ENCODE assay signal across 11 cellular contexts in the genomic region with DNA sequence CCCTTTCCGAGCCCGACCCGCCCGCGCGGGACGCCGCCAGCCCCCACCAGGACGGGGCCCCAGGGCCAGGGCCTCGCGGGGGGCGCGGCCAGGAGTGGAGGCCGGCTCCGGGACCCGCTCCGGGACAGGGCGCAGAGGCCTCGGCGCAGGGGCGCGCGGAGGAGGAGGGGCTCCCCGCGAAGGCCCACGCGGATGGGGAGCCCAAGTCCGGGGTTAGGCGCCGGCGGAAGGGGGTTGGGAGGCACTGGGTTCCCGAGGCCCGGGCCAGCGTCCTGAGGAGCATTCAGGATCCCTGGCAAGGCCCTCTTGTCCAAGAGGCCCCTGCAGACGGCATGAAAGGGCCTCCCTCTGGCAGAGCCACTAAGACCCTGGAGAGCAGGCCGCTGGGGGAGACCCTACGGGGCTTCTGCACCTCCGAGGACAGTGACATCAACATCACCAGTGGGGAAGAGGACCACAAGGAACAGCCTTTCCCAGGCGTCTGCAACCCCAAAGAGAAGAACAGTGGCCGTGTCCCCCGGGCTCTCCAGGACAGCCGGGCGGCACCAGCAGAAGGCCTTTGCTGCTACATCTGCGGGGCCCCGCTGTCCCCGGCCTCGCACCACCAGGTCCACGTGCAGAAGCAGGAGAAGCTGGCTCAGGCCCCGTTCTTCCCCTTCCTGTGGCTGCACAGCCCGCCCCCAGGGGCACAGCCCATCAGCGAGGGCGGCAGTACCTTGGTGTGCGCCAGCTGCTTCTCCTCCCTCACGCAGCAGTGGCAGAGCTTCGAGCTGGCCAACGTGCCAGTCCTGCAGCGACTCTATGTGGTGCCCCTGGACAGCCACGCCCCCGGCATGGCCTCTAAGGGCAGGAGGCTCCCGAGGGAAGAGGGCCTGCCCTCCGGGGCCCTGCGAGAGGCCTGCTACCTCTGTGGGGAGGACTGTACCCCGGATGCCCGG. TPM values are rescaled to one million over a fixed set of nuclear protein-coding genes. Genes with fewer than 3 reads are reported as not detected.
DNase-seq lines count a peak whose midpoint lies in the region; ATAC-seq and TF ChIP-seq lines count a peak whose summit lies in the region.
"Had no signal": no experiment of that assay in that cellular context is flagged by ENCODE, and none has a peak within 500 bp of the region (broad histone marks: within the 10 kb centered on the region; RNA-seq: fewer than 3 reads in every experiment).

No MANE protein-coding gene starts in this region.

- TF ChIP-seq POLR2A in Peyer's patch (IDR thresholded peaks at IDR 0.05) = no peak

- peak overlapping the region in 3 of 4 donors; percentile 36 to 57 (median 55) for H3K4me3 ChIP-seq in Peyer's patch
- H3K4me3 ChIP-seq: body of pancreas had no signal

- H3K27ac ChIP-seq in Peyer's patch = peak overlapping the region in 1 of 4 donors; percentile 12
- H3K27ac ChIP-seq: body of pancreas had no signal

- H3K9me3 ChIP-seq in Peyer's patch = no peaks in the 10 kb centered on the region
- H3K9me3 ChIP-seq: body of pancreas had no signal

- no peaks in the 10 kb centered on the region for H3K27me3 ChIP-seq in Peyer's patch
- H3K27me3 ChIP-seq: body of pancreas had no signal

- H3K9me3 Mint-ChIP-seq in glutamatergic neuron (ENCODE audit: unreplicated experiment) (peaks cover 31% of the 10 kb centered on the region), progenitor cell of endocrine pancreas (ENCODE audit: low read depth) (no peaks in the 10 kb centered on the region)
- H3K9me3 Mint-ChIP-seq: stimulated activated memory B cell treated with anti-CD40 and anti-IgM and Interleukin-4, amounts not matched to agents 10 μg/mL and 1 μg/mL and 100 μg/mL, for 72 hours had no signal

- H3K4me3 Mint-ChIP-seq in glutamatergic neuron (ENCODE audit: unreplicated experiment) (peak overlapping the region; percentile 59), progenitor cell of endocrine pancreas (ENCODE audit: low read depth) (peak overlapping the region; percentile 63)
- H3K4me3 Mint-ChIP-seq: stimulated activated memory B cell treated with anti-CD40 and anti-IgM and Interleukin-4, amounts not matched to agents 10 μg/mL and 1 μg/mL and 100 μg/mL, for 72 hours had no signal

- DNase-seq in COLO668 (lab: John Stamatoyannopoulos, UW; ENCODE audit: unreplicated experiment) (peak; percentile 20), Peyer's patch (no peak), glutamatergic neuron (no peak), progenitor cell of endocrine pancreas (ENCODE audit: low spot score, unreplicated experiment) (no peak), NCI-H446 treated with DMSO at 0.1 percent for 48 hours (lab: John Stamatoyannopoulos, UW) (no peak), hippocampal formation (lab: John Stamatoyannopoulos, UW) (no peak), glomerular visceral epithelial cell (ENCODE audit: extremely low spot score) (no peak)

- ATAC-seq in GM19328 (IDR thresholded peaks at IDR 0.05; ENCODE audit: unreplicated experiment) = no peak
- ATAC-seq: stimulated activated memory B cell treated with anti-CD40 and anti-IgM and Interleukin-4, amounts not matched to agents 10 μg/mL and 1 μg/mL and 100 μg/mL, for 72 hours had no signal

- H3K4me1 Mint-ChIP-seq in glutamatergic neuron (ENCODE audit: low read depth, unreplicated experiment) (peaks cover 56% of the 10 kb centered on the region), progenitor cell of endocrine pancreas (ENCODE audit: low read depth) (peaks cover 56% of the 10 kb centered on the region)

- H3K27me3 Mint-ChIP-seq in glutamatergic neuron (ENCODE audit: unreplicated experiment) (peaks cover 7% of the 10 kb centered on the region), progenitor cell of endocrine pancreas (peaks cover 44% of the 10 kb centered on the region)

- H3K4me1 ChIP-seq in Peyer's patch = peaks cover 0 to 69% (median 5%) of the 10 kb centered on the region in 4 donors

- no peaks in the 10 kb centered on the region for H3K36me3 ChIP-seq in Peyer's patch

- H3K36me3 Mint-ChIP-seq in glutamatergic neuron (ENCODE audit: unreplicated experiment) = no peaks in the 10 kb centered on the region
- H3K36me3 Mint-ChIP-seq in progenitor cell of endocrine pancreas (ENCODE audit: insufficient read depth) = no peaks in the 10 kb centered on the region
- H3K36me3 Mint-ChIP-seq: stimulated activated memory B cell treated with anti-CD40 and anti-IgM and Interleukin-4, amounts not matched to agents 10 μg/mL and 1 μg/mL and 100 μg/mL, for 72 hours had no signal

- H3K27ac Mint-ChIP-seq in glutamatergic neuron (ENCODE audit: unreplicated experiment) (no peak overlapping the region), progenitor cell of endocrine pancreas (no peak overlapping the region)
- H3K27ac Mint-ChIP-seq: stimulated activated memory B cell treated with anti-CD40 and anti-IgM and Interleukin-4, amounts not matched to agents 10 μg/mL and 1 μg/mL and 100 μg/mL, for 72 hours had no signal

- TF ChIP-seq CTCF in Peyer's patch (IDR thresholded peaks at IDR 0.05) (no peak), glutamatergic neuron (IDR thresholded peaks at IDR 0.05; ENCODE audit: partially characterized antibody, unreplicated experiment) (no peak), progenitor cell of endocrine pancreas (IDR thresholded peaks at IDR 0.05; ENCODE audit: unreplicated experiment) (no peak)

RNA-seq across cellular contexts. Expression of gene CIBAR2, which starts 58.1 kb away (rescaled TPM):
- total RNA-seq in Peyer's patch (not detected), glutamatergic neuron (ENCODE audit: unreplicated experiment) (not detected), progenitor cell of endocrine pancreas (0.43 and 0.80 TPM in 2 replicates)
- total RNA-seq: body of pancreas, myocyte had no signal
